Comparison of ENCODE assay signal across 6 cellular contexts in the genomic region with DNA sequence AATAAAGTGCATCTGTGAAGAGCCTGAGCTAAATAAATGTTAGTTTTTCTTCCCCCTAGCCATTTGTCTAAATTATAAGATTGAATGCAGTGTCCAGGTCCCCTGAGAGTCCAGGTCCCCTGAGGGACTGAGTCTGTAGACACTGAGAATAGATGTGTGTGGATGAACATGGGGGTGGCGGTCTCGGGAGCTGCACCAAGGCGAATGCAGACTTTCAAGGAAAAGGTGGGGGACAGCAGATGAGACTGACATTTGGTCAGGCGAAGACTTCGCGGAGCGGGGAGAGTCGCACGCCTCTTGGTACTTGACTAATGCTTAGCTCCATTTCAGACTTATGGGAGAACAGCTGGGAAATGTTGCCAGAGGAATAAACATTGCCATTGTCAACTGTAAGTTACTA. TPM values are rescaled to one million over a fixed set of nuclear protein-coding genes. Genes with fewer than 3 reads are reported as not detected.
"Had no signal": no experiment of that assay in that cellular context is flagged by ENCODE, and none has a peak within 500 bp of the region (broad histone marks: within the 10 kb centered on the region; RNA-seq: fewer than 3 reads in every experiment).

No MANE protein-coding gene starts in this region.

- H3K4me3 ChIP-seq: GM23338, K562 had no signal

- H3K27ac Mint-ChIP-seq: GM23338, H9 had no signal

- H3K4me3 Mint-ChIP-seq: GM23338, H9 had no signal

- DNase-seq: H9, HCEC 1CT, IMR-90 had no signal

RNA-seq across cellular contexts. Expression of gene FAM3B, which starts 27.5 kb away (rescaled TPM):
- total RNA-seq: HT-29, IMR-90 had no signal
- polyA plus RNA-seq: IMR-90 had no signal
